Comparison of ENCODE assay signal across 1 cellular context in genomic region chr3:153785901-153786300, GRCh38.
TF ChIP-seq lines count a peak whose summit lies in the region.

No MANE protein-coding gene starts in this region.

TF ChIP-seq in HepG2, 621 proteins besides CTCF, POLR2A, EP300 and RAD21 (continued from another document):
- no peak for TF ChIP-seq ATF2 (CRISPR knock-in tag; IDR thresholded peaks at IDR 0.05)
